8 cellular contexts compared by ENCODE assay signal in genomic region chr15:52227456-52227855, GRCh38. TPM values are rescaled to one million over a fixed set of nuclear protein-coding genes. Genes with fewer than 3 reads are reported as not detected.
DNase-seq lines count a peak whose midpoint lies in the region; ATAC-seq, FAIRE-seq and TF ChIP-seq lines count a peak whose summit lies in the region.

No MANE protein-coding gene starts in this region.

- H3K27me3 Mint-ChIP-seq in neural crest cell (ENCODE audit: low read depth): no peaks in the 10 kb centered on the region

- H3K4me2 ChIP-seq in OCI-LY3 (ENCODE audit: low read length): no peak overlapping the region

- peaks cover 15% of the 10 kb centered on the region for H3K4me1 Mint-ChIP-seq in neural crest cell

- TF ChIP-seq CTCF in OCI-LY3 (IDR thresholded peaks at IDR 0.05; ENCODE audit: low read depth, low read length) (peak; percentile 78), neural crest cell (conservative IDR thresholded peaks at IDR 0.05) (peak; percentile 80)

- no peaks in the 10 kb centered on the region for H3K36me3 Mint-ChIP-seq in neural crest cell (ENCODE audit: low read depth)

- H3K27ac Mint-ChIP-seq in neural crest cell (ENCODE audit: unreplicated experiment): peak overlapping the region; percentile 90

- no peaks in the 10 kb centered on the region for H3K27me3 ChIP-seq in OCI-LY3 (ENCODE audit: low read depth, low read length)

- H4K20me1 ChIP-seq in OCI-LY3 (ENCODE audit: insufficient read depth, low read length): no peaks in the 10 kb centered on the region

- H3K9ac ChIP-seq in OCI-LY3 (ENCODE audit: low read length): 0 out of 2 replicates have a peak overlapping the region, but pooled peaks have one; percentile 28

- DNase-seq in Daoy (ENCODE audit: low read depth): peak; percentile 88
- peak; percentile 79 for DNase-seq in HTR-8/SVneo (ENCODE audit: insufficient read length, low spot score)
- DNase-seq in activated T-cell treated with anti-CD3 and anti-CD28 coated beads for 24 hours (ENCODE audit: low read depth): peak; percentile 56
- peak; percentile 75 for DNase-seq in fibroblast of gingiva (ENCODE audit: low read depth)
- DNase-seq in neural crest cell (ENCODE audit: low read depth, low spot score): peak; percentile 48
- peak; percentile 89 for DNase-seq in superior temporal gyrus (ENCODE audit: extremely low spot score)

- ATAC-seq in GM21528 (IDR thresholded peaks at IDR 0.05; ENCODE audit: low FRiP score, unreplicated experiment): peak; percentile 71

- peaks cover 84% of the 10 kb centered on the region for H3K4me1 ChIP-seq in OCI-LY3 (ENCODE audit: low read length)

- H3K27ac ChIP-seq in OCI-LY3 (ENCODE audit: low read length): peak overlapping the region; percentile 47; the same call in 1 of the 2 replicates

- H3K36me3 ChIP-seq in OCI-LY3 (replicated peaks; ENCODE audit: low read depth, low read length): no peaks in the 10 kb centered on the region

- H3K9me3 Mint-ChIP-seq in neural crest cell: no peaks in the 10 kb centered on the region

- H3K4me3 Mint-ChIP-seq in neural crest cell: no peak overlapping the region

- no peak overlapping the region for H3K4me3 ChIP-seq in OCI-LY3 (ENCODE audit: low read length)

- H3K79me2 ChIP-seq in OCI-LY3 (ENCODE audit: low read length): no peaks in the 10 kb centered on the region

- FAIRE-seq in HTR-8/SVneo (lab: Jason Lieb, UNC): no peak

- no peaks in the 10 kb centered on the region for H3K9me3 ChIP-seq in OCI-LY3 (ENCODE audit: insufficient read depth, low read length)

- H2AFZ ChIP-seq in OCI-LY3 (ENCODE audit: low read depth, low read length): no peak overlapping the region

RNA-seq across cellular contexts. Expression of gene GNB5, which starts 36.3 kb away (rescaled TPM):
- 35.4 and 60.7 TPM in 2 replicates for total RNA-seq in Daoy (2014; rRNA removed; shearing (Covaris generic))
- 15.8 and 16.7 TPM in 2 replicates for total RNA-seq in neural crest cell
